ENCODE assay signal across 2 cellular contexts in the genomic region with DNA sequence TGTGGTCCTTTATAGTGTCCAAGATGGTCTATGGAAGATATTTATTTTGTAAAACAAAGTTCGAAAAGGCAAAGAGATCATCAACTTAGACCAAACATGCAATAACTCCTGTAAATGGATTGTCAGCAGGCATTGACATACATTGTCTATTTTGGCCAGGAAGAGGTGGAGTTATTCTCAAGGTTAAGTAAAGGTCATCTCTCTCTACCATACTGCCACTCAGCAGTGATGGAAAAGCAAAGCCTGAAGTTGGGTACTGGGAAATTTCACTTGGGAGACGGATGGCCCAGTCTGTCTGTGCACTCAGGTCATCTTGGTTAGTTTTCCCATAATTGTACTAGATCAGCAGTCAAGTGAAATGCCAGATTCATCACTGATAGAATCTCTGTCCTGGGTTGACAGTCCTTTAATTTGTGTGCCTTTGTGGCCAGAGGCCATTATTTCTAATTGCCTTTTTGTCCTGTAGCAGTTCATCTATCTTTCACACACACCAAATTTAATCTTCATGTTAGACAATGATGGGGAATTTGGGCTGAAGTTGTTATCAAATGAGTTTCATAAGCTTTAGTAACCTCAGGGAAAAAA.
TF ChIP-seq lines count a peak whose summit lies in the region.

No MANE protein-coding gene starts in this region.

TF ChIP-seq in SK-N-SH, 30 proteins besides CTCF, POLR2A, EP300 and RAD21 (continued from another document):
- TF ChIP-seq, protein P1, sequence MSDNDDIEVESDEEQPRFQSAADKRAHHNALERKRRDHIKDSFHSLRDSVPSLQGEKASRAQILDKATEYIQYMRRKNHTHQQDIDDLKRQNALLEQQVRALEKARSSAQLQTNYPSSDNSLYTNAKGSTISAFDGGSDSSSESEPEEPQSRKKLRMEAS (IDR thresholded peaks at IDR 0.05; ENCODE audit: low read depth) = no peak
- no peak for TF ChIP-seq JUND (IDR thresholded peaks at IDR 0.05)

TF ChIP-seq in SK-N-SH treated with all-trans-retinoic acid at 6 μM for 48 hours, 23 proteins besides CTCF, POLR2A, EP300 and RAD21 (continued from another document):
- TF ChIP-seq, protein P2, sequence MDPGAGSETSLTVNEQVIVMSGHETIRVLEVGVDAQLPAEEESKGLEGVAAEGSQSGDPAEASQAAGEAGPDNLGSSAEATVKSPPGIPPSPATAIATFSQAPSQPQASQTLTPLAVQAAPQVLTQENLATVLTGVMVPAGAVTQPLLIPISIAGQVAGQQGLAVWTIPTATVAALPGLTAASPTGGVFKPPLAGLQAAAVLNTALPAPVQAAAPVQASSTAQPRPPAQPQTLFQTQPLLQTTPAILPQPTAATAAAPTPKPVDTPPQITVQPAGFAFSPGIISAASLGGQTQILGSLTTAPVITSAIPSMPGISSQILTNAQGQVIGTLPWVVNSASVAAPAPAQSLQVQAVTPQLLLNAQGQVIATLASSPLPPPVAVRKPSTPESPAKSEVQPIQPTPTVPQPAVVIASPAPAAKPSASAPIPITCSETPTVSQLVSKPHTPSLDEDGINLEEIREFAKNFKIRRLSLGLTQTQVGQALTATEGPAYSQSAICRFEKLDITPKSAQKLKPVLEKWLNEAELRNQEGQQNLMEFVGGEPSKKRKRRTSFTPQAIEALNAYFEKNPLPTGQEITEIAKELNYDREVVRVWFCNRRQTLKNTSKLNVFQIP (CRISPR knock-in tag; IDR thresholded peaks at IDR 0.05; ENCODE audit: borderline replicate concordance, low read depth) = no peak
- TF ChIP-seq ESRRG (CRISPR knock-in tag; IDR thresholded peaks at IDR 0.05) (no peak), ISL1 (CRISPR knock-in tag; IDR thresholded peaks at IDR 0.05) (no peak), TCF4 (CRISPR knock-in tag; IDR thresholded peaks at IDR 0.05; ENCODE audit: borderline replicate concordance) (no peak), ZFP3 (CRISPR knock-in tag; IDR thresholded peaks at IDR 0.05) (no peak), OSR1 (CRISPR knock-in tag; IDR thresholded peaks at IDR 0.05) (no peak), TOX (CRISPR knock-in tag; IDR thresholded peaks at IDR 0.05; ENCODE audit: borderline replicate concordance) (no peak), PPARA (CRISPR knock-in tag; IDR thresholded peaks at IDR 0.05; ENCODE audit: borderline replicate concordance) (no peak)
